In genomic region chr11:64762277-64762915, GRCh38 we compare ENCODE assay signal across 9 cellular contexts. TPM values are rescaled to one million over a fixed set of nuclear protein-coding genes. Genes with fewer than 3 reads are reported as not detected.
DNase-seq lines count a peak whose midpoint lies in the region; ATAC-seq, FAIRE-seq and TF ChIP-seq lines count a peak whose summit lies in the region.
"Had no signal": no experiment of that assay in that cellular context is flagged by ENCODE, and none has a peak within 500 bp of the region (broad histone marks: within the 10 kb centered on the region; RNA-seq: fewer than 3 reads in every experiment).

No MANE protein-coding gene starts in this region.

- TF ChIP-seq POLR2A in GM12892 (IDR thresholded peaks at IDR 0.05; ENCODE audit: low read depth, low read length), result peak; percentile 74; the same call in 1 of the 2 replicates

- ATAC-seq in HG02884 (IDR thresholded peaks at IDR 0.05; ENCODE audit: unreplicated experiment), result no peak

- no peak overlapping the region for H3K4ac ChIP-seq in mesendoderm (ENCODE audit: low read depth, low read length)

- peaks cover 8% of the 10 kb centered on the region for H3K79me1 ChIP-seq in mesendoderm (ENCODE audit: low read length)

- H3K27ac ChIP-seq in esophagus (ENCODE audit: low read depth in 2 of 2, low read length in 1 of 2), result peak overlapping the region; percentile 45 to 82
- H3K27ac ChIP-seq in rectal smooth muscle tissue (ENCODE audit: low read depth, low read length), result peak overlapping the region; percentile 87
- no peak overlapping the region for H3K27ac ChIP-seq in mesendoderm (ENCODE audit: low read depth, low read length)

- no peak overlapping the region for H2BK120ac ChIP-seq in mesendoderm (ENCODE audit: low read depth, low read length)

- H3K9me3 ChIP-seq in esophagus (ENCODE audit: control insufficient read depth in 2 of 2, insufficient read depth in 1 of 2, low read depth in 1 of 2, low read length in 1 of 2), result no peaks in the 10 kb centered on the region

- no peak overlapping the region for H2BK5ac ChIP-seq in mesendoderm (ENCODE audit: low read length)

- H4K8ac ChIP-seq in mesendoderm (ENCODE audit: low read depth, low read length), result no peak overlapping the region

- H3K9ac ChIP-seq in rectal smooth muscle tissue (ENCODE audit: low read length) (peak overlapping the region; percentile 24), mesendoderm (ENCODE audit: low read length) (no peak overlapping the region)

- H2BK15ac ChIP-seq in mesendoderm (replicated peaks; ENCODE audit: low read depth), result no peak overlapping the region

- peaks cover 8 to 44% of the 10 kb centered on the region in 2 donors for H3K36me3 ChIP-seq in esophagus (ENCODE audit: control insufficient read depth in 2 of 2, insufficient read depth in 2 of 2, low read length in 1 of 2)
- H3K36me3 ChIP-seq in rectal smooth muscle tissue (ENCODE audit: control insufficient read depth, insufficient read depth, low read length), result peaks cover 30% of the 10 kb centered on the region
- H3K36me3 ChIP-seq in mesendoderm (ENCODE audit: control insufficient read depth, insufficient read depth, low read length), result peaks cover 25% of the 10 kb centered on the region

- no peak for DNase-seq in GM12892 (ENCODE audit: insufficient read length)
- DNase-seq in OCI-M1 (lab: John Stamatoyannopoulos, UW), result peak; percentile 7
- DNase-seq in frontal cortex (ENCODE audit: low spot score in 2 of 2), result no peak
- no peak for DNase-seq in GF-D8 (lab: John Stamatoyannopoulos, UW)
- no peak for DNase-seq in mesendoderm

- H3K4me3 ChIP-seq in esophagus (ENCODE audit: low read depth in 1 of 2, low read length in 2 of 2) (no peak overlapping the region), rectal smooth muscle tissue (ENCODE audit: low read length) (peak overlapping the region; percentile 5), mesendoderm (ENCODE audit: low read length) (no peak overlapping the region)

- no peak overlapping the region for H3K18ac ChIP-seq in mesendoderm (ENCODE audit: low read length)

- no peak overlapping the region for H3K4me2 ChIP-seq in mesendoderm (ENCODE audit: low read length)

- H3K4me1 ChIP-seq in esophagus (ENCODE audit: control insufficient read depth in 2 of 2, insufficient read depth in 2 of 2, low read length in 1 of 2) (peaks cover 8 to 12% of the 10 kb centered on the region in 2 donors), rectal smooth muscle tissue (ENCODE audit: control insufficient read depth, insufficient read depth, low read length) (peaks cover 51% of the 10 kb centered on the region), mesendoderm (ENCODE audit: control insufficient read depth, low read depth, low read length) (peaks cover 4% of the 10 kb centered on the region)

- no peak overlapping the region for H3K23ac ChIP-seq in mesendoderm (ENCODE audit: low read length)

- H3K27me3 ChIP-seq in esophagus (ENCODE audit: control insufficient read depth in 1 of 2, insufficient read depth in 2 of 2, low read length in 2 of 2), result no peaks in the 10 kb centered on the region
- no peaks in the 10 kb centered on the region for H3K27me3 ChIP-seq in rectal smooth muscle tissue (ENCODE audit: control insufficient read depth, insufficient read depth, low read length)
- no peaks in the 10 kb centered on the region for H3K27me3 ChIP-seq in mesendoderm (ENCODE audit: insufficient read depth, low read length, poor library complexity)

- H3K79me2 ChIP-seq in mesendoderm (ENCODE audit: control insufficient read depth, insufficient read depth, low read length), result peaks cover 5% of the 10 kb centered on the region

- 42 to 54% methylated on average over 10 of the region's 10 CpGs for WGBS in esophagus, 2 donors
- no CpG with 5 or more reads among the region's 10 CpGs for WGBS in mesendoderm (ENCODE audit: extremely low coverage, insufficient coverage, low lambda C conversion rate)

- H4K5ac ChIP-seq in mesendoderm (ENCODE audit: low read length), result no peak overlapping the region

- no peak overlapping the region for H2AK5ac ChIP-seq in mesendoderm (ENCODE audit: low read length)

- H3K56ac ChIP-seq in mesendoderm (ENCODE audit: low read length), result no peak overlapping the region

- FAIRE-seq in GM12892 (lab: Jason Lieb, UNC) (peak; percentile 73), frontal cortex (lab: Jason Lieb, UNC) (no peak)
- FAIRE-seq: islet of Langerhans had no signal

RNA-seq across cellular contexts. Expression of gene PYGM, which starts 2.6 kb away (rescaled TPM):
- polyA plus RNA-seq in GM12892 (2012; ENCODE audit: missing spikeins), result 0.70 TPM
- 1 to 10 TPM; 1.2 to 1.7 TPM for polyA plus RNA-seq in esophagus
- 0.82 TPM for total RNA-seq in frontal cortex
- 0.62 TPM for polyA plus RNA-seq in mesendoderm (2013, experiment 1 of 2)
- polyA plus RNA-seq in mesendoderm (2013, experiment 2 of 2), result 0.69 TPM

RNA-seq across cellular contexts. Expression of gene SF1, which starts 15.9 kb away (rescaled TPM):
- polyA plus RNA-seq in GM12892 (2012; ENCODE audit: missing spikeins), result 146 TPM
- polyA plus RNA-seq in esophagus, result 10 to 100 TPM; 79.0 to 88.0 TPM
- total RNA-seq in frontal cortex, result 62.4 TPM
- polyA plus RNA-seq in mesendoderm (2013, experiment 1 of 2), result 268 TPM
- polyA plus RNA-seq in mesendoderm (2013, experiment 2 of 2), result 265 TPM

RNA-seq across cellular contexts. Expression of gene RASGRP2, which starts 18.5 kb away (rescaled TPM):
- 2.4 TPM for polyA plus RNA-seq in GM12892 (2012; ENCODE audit: missing spikeins)
- 10 to 100 TPM in 1 of 2 donors, 1 to 10 TPM in 1; 7.9 to 13.0 TPM for polyA plus RNA-seq in esophagus
- total RNA-seq in frontal cortex, result 24.9 TPM
- polyA plus RNA-seq in mesendoderm (2013, experiment 1 of 2), result 1.0 TPM
- polyA plus RNA-seq in mesendoderm (2013, experiment 2 of 2), result 1.3 TPM

RNA-seq across cellular contexts. Expression of gene NRXN2, which starts 39.4 kb away (rescaled TPM):
- polyA plus RNA-seq in GM12892 (2012; ENCODE audit: missing spikeins), result 0.36 TPM
- polyA plus RNA-seq in esophagus, result under 1 TPM; 0.24 to 0.44 TPM
- total RNA-seq in frontal cortex, result 204 TPM
- 0.39 TPM for polyA plus RNA-seq in mesendoderm (2013, experiment 1 of 2)
- polyA plus RNA-seq in mesendoderm (2013, experiment 2 of 2), result 0.74 TPM

RNA-seq across cellular contexts. Expression of gene MAP4K2, which starts 40.6 kb away (rescaled TPM):
- polyA plus RNA-seq in GM12892 (2012; ENCODE audit: missing spikeins), result 27.8 TPM
- 1 to 10 TPM; 4.7 to 7.5 TPM for polyA plus RNA-seq in esophagus
- total RNA-seq in frontal cortex, result 7.3 TPM
- polyA plus RNA-seq in mesendoderm (2013, experiment 1 of 2), result 10.2 TPM
- polyA plus RNA-seq in mesendoderm (2013, experiment 2 of 2), result 10.2 TPM
